ENCODE assay signal across 1 cellular context in the genomic region with DNA sequence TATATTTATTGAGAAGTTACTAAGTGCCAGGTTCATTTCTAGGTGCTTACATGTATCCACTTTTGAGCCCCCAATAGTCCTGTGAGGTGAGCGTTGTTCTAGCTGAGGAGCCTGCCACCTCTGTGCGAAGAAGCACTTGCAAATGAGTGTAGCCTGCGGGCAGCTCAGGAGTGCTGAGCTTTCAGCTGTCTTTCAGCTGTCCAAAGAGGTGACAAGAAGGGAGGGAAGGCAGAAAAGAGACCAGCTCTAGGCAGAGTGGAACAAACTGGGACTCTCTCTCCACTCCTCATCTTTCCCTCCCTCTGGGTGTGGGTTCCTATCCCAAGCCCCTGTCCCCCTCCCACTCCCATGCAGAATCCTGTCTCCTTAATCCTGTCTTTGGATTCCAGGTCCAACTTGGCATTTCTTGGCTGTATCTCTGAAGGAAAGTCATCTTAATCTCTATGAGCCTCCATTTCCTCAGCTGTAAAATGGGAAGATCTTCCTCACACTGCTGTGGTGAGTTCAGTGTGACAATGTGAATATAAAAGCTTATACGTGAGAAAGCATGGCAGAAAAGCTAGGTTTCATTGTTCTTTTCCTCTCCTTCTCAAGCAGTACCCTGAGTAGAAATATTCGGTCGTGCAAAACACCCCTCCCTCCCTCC.
TF ChIP-seq lines count a peak whose summit lies in the region.

No MANE protein-coding gene starts in this region.

TF ChIP-seq in HepG2, 621 proteins besides CTCF, POLR2A, EP300 and RAD21 (continues in another document):
- no peak for TF ChIP-seq SMYD3 (CRISPR knock-in tag; IDR thresholded peaks at IDR 0.05)
- TF ChIP-seq ZNF792 (CRISPR knock-in tag; IDR thresholded peaks at IDR 0.05) = no peak
- no peak for TF ChIP-seq CBX5 (CRISPR knock-in tag; IDR thresholded peaks at IDR 0.05; ENCODE audit: borderline replicate concordance)
- TF ChIP-seq, protein P1, sequence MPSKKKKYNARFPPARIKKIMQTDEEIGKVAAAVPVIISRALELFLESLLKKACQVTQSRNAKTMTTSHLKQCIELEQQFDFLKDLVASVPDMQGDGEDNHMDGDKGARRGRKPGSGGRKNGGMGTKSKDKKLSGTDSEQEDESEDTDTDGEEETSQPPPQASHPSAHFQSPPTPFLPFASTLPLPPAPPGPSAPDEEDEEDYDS (CRISPR knock-in tag; IDR thresholded peaks at IDR 0.05) = no peak
- TF ChIP-seq MEIS2 (CRISPR knock-in tag; IDR thresholded peaks at IDR 0.05) = no peak
- TF ChIP-seq, protein P2, sequence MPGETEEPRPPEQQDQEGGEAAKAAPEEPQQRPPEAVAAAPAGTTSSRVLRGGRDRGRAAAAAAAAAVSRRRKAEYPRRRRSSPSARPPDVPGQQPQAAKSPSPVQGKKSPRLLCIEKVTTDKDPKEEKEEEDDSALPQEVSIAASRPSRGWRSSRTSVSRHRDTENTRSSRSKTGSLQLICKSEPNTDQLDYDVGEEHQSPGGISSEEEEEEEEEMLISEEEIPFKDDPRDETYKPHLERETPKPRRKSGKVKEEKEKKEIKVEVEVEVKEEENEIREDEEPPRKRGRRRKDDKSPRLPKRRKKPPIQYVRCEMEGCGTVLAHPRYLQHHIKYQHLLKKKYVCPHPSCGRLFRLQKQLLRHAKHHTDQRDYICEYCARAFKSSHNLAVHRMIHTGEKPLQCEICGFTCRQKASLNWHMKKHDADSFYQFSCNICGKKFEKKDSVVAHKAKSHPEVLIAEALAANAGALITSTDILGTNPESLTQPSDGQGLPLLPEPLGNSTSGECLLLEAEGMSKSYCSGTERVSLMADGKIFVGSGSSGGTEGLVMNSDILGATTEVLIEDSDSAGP (CRISPR knock-in tag; IDR thresholded peaks at IDR 0.05; ENCODE audit: borderline replicate concordance) = no peak
- no peak for TF ChIP-seq KLF16 (CRISPR knock-in tag; IDR thresholded peaks at IDR 0.05)
- peak; percentile 7; the same call in 1 of the 2 replicates for TF ChIP-seq YEATS2 (CRISPR knock-in tag; IDR thresholded peaks at IDR 0.05; ENCODE audit: borderline replicate concordance)
- TF ChIP-seq MYC (CRISPR knock-in tag; IDR thresholded peaks at IDR 0.05; ENCODE audit: borderline replicate concordance) = no peak
- TF ChIP-seq, protein P3, sequence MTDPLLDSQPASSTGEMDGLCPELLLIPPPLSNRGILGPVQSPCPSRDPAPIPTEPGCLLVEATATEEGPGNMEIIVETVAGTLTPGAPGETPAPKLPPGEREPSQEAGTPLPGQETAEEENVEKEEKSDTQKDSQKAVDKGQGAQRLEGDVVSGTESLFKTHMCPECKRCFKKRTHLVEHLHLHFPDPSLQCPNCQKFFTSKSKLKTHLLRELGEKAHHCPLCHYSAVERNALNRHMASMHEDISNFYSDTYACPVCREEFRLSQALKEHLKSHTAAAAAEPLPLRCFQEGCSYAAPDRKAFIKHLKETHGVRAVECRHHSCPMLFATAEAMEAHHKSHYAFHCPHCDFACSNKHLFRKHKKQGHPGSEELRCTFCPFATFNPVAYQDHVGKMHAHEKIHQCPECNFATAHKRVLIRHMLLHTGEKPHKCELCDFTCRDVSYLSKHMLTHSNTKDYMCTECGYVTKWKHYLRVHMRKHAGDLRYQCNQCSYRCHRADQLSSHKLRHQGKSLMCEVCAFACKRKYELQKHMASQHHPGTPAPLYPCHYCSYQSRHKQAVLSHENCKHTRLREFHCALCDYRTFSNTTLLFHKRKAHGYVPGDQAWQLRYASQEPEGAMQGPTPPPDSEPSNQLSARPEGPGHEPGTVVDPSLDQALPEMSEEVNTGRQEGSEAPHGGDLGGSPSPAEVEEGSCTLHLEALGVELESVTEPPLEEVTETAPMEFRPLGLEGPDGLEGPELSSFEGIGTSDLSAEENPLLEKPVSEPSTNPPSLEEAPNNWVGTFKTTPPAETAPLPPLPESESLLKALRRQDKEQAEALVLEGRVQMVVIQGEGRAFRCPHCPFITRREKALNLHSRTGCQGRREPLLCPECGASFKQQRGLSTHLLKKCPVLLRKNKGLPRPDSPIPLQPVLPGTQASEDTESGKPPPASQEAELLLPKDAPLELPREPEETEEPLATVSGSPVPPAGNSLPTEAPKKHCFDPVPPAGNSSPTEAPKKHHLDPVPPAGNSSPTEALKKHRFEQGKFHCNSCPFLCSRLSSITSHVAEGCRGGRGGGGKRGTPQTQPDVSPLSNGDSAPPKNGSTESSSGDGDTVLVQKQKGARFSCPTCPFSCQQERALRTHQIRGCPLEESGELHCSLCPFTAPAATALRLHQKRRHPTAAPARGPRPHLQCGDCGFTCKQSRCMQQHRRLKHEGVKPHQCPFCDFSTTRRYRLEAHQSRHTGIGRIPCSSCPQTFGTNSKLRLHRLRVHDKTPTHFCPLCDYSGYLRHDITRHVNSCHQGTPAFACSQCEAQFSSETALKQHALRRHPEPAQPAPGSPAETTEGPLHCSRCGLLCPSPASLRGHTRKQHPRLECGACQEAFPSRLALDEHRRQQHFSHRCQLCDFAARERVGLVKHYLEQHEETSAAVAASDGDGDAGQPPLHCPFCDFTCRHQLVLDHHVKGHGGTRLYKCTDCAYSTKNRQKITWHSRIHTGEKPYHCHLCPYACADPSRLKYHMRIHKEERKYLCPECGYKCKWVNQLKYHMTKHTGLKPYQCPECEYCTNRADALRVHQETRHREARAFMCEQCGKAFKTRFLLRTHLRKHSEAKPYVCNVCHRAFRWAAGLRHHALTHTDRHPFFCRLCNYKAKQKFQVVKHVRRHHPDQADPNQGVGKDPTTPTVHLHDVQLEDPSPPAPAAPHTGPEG (CRISPR knock-in tag; IDR thresholded peaks at IDR 0.05) = 0 out of 2 replicates have a peak, but pooled peaks have one; percentile 3
- TF ChIP-seq ZNF788 (CRISPR knock-in tag; IDR thresholded peaks at IDR 0.05; ENCODE audit: borderline replicate concordance) = no peak
- TF ChIP-seq, protein P4, sequence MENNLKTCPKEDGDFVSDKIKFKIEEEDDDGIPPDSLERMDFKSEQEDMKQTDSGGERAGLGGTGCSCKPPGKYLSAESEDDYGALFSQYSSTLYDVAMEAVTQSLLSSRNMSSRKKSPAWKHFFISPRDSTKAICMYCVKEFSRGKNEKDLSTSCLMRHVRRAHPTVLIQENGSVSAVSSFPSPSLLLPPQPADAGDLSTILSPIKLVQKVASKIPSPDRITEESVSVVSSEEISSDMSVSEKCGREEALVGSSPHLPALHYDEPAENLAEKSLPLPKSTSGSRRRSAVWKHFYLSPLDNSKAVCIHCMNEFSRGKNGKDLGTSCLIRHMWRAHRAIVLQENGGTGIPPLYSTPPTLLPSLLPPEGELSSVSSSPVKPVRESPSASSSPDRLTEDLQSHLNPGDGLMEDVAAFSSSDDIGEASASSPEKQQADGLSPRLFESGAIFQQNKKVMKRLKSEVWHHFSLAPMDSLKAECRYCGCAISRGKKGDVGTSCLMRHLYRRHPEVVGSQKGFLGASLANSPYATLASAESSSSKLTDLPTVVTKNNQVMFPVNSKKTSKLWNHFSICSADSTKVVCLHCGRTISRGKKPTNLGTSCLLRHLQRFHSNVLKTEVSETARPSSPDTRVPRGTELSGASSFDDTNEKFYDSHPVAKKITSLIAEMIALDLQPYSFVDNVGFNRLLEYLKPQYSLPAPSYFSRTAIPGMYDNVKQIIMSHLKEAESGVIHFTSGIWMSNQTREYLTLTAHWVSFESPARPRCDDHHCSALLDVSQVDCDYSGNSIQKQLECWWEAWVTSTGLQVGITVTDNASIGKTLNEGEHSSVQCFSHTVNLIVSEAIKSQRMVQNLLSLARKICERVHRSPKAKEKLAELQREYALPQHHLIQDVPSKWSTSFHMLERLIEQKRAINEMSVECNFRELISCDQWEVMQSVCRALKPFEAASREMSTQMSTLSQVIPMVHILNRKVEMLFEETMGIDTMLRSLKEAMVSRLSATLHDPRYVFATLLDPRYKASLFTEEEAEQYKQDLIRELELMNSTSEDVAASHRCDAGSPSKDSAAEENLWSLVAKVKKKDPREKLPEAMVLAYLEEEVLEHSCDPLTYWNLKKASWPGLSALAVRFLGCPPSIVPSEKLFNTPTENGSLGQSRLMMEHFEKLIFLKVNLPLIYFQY (CRISPR knock-in tag; IDR thresholded peaks at IDR 0.05; ENCODE audit: borderline replicate concordance) = no peak
- no peak for TF ChIP-seq ERF (CRISPR knock-in tag; IDR thresholded peaks at IDR 0.05)
- TF ChIP-seq, protein P5, sequence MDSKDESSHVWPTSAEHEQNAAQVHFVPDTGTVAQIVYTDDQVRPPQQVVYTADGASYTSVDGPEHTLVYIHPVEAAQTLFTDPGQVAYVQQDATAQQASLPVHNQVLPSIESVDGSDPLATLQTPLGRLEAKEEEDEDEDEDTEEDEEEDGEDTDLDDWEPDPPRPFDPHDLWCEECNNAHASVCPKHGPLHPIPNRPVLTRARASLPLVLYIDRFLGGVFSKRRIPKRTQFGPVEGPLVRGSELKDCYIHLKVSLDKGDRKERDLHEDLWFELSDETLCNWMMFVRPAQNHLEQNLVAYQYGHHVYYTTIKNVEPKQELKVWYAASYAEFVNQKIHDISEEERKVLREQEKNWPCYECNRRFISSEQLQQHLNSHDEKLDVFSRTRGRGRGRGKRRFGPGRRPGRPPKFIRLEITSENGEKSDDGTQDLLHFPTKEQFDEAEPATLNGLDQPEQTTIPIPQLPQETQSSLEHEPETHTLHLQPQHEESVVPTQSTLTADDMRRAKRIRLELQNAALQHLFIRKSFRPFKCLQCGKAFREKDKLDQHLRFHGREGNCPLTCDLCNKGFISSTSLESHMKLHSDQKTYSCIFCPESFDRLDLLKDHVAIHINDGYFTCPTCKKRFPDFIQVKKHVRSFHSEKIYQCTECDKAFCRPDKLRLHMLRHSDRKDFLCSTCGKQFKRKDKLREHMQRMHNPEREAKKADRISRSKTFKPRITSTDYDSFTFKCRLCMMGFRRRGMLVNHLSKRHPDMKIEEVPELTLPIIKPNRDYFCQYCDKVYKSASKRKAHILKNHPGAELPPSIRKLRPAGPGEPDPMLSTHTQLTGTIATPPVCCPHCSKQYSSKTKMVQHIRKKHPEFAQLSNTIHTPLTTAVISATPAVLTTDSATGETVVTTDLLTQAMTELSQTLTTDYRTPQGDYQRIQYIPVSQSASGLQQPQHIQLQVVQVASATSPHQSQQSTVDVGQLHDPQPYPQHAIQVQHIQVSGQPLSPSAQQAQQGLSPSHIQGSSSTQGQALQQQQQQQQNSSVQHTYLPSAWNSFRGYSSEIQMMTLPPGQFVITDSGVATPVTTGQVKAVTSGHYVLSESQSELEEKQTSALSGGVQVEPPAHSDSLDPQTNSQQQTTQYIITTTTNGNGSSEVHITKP (CRISPR knock-in tag; IDR thresholded peaks at IDR 0.05; ENCODE audit: low read depth) = no peak
- TF ChIP-seq ZNF629 (CRISPR knock-in tag; conservative IDR thresholded peaks at IDR 0.05) = peak; percentile 59; the same call in 1 of the 2 replicates
- TF ChIP-seq, protein P6, sequence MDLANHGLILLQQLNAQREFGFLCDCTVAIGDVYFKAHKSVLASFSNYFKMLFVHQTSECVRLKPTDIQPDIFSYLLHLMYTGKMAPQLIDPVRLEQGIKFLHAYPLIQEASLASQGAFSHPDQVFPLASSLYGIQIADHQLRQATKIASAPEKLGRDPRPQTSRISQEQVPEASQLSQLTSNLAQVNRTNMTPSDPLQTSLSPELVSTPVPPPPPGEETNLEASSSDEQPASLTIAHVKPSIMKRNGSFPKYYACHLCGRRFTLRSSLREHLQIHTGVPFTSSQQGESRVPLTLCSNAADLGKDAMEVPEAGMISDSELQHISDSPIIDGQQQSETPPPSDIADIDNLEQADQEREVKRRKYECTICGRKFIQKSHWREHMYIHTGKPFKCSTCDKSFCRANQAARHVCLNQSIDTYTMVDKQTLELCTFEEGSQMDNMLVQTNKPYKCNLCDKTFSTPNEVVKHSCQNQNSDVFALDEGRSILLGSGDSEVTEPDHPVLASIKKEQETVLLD (CRISPR knock-in tag; IDR thresholded peaks at IDR 0.05; ENCODE audit: low read depth) = no peak
- TF ChIP-seq, protein P7, sequence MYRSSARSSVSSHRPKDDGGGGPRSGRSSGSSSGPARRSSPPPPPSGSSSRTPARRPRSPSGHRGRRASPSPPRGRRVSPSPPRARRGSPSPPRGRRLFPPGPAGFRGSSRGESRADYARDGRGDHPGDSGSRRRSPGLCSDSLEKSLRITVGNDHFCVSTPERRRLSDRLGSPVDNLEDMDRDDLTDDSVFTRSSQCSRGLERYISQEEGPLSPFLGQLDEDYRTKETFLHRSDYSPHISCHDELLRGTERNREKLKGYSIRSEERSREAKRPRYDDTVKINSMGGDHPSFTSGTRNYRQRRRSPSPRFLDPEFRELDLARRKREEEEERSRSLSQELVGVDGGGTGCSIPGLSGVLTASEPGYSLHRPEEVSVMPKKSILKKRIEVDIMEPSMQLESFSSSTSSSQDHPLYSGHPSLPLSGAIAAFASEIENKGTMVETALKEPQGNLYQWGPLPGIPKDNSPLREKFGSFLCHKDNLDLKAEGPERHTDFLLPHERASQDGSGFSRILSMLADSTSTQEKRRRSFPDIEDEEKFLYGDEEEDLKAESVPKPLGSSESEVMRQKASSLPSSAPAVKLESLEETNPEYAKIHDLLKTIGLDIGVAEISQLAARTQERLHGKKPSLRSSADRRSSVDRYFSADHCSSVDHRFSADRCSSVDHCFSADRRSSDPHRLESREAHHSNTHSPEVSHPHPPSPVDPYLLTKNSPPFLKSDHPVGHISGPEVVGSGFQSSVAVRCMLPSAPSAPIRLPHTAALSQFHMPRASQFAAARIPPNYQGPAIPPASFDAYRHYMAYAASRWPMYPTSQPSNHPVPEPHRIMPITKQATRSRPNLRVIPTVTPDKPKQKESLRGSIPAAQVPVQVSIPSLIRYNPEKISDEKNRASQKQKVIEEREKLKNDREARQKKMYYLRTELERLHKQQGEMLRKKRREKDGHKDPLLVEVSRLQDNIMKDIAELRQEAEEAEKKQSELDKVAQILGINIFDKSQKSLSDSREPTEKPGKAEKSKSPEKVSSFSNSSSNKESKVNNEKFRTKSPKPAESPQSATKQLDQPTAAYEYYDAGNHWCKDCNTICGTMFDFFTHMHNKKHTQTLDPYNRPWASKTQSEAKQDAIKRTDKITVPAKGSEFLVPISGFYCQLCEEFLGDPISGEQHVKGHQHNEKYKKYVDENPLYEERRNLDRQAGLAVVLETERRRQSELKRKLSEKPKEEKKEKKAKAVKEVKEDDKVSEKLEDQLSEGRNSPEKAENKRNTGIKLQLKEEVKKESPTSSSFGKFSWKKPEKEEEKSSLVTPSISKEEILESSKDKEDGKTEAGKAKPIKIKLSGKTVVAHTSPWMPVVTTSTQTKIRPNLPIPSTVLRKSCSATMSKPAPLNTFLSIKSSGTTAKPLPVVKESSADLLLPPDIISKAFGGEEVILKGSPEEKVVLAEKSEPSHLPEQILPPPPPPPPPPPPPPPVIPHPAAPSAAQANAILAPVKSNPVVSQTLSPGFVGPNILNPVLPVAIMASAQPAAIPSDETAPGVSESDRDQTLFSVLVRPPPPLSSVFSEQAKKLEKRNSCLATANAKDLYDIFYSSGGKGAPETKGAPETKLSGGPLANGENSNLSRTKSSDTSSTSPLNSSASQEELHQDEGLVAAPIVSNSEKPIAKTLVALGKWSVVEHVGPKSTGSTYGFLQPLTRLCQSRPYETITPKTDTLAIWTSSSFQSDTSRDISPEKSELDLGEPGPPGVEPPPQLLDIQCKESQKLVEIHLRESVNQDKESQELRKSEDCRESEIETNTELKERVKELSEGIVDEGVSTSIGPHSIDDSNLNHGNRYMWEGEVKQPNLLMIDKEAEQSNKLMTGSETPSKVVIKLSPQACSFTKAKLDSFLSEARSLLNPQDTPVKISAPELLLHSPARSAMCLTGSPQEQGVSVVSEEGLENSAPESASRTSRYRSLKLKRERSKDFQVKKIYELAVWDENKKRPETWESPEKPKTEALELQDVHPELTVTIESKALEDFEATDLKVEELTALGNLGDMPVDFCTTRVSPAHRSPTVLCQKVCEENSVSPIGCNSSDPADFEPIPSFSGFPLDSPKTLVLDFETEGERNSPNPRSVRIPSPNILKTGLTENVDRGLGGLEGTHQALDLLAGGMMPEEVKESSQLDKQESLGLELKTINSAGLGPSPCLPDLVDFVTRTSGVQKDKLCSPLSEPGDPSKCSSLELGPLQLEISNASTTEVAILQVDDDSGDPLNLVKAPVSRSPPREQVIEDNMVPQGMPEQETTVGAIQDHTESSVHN (CRISPR knock-in tag; IDR thresholded peaks at IDR 0.05) = no peak
- no peak for TF ChIP-seq KLF11 (CRISPR knock-in tag; IDR thresholded peaks at IDR 0.05)
- TF ChIP-seq, protein P8, sequence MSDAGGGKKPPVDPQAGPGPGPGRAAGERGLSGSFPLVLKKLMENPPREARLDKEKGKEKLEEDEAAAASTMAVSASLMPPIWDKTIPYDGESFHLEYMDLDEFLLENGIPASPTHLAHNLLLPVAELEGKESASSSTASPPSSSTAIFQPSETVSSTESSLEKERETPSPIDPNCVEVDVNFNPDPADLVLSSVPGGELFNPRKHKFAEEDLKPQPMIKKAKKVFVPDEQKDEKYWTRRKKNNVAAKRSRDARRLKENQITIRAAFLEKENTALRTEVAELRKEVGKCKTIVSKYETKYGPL (CRISPR knock-in tag; IDR thresholded peaks at IDR 0.05) = no peak
